17 cellular contexts compared by ENCODE assay signal in the genomic region with DNA sequence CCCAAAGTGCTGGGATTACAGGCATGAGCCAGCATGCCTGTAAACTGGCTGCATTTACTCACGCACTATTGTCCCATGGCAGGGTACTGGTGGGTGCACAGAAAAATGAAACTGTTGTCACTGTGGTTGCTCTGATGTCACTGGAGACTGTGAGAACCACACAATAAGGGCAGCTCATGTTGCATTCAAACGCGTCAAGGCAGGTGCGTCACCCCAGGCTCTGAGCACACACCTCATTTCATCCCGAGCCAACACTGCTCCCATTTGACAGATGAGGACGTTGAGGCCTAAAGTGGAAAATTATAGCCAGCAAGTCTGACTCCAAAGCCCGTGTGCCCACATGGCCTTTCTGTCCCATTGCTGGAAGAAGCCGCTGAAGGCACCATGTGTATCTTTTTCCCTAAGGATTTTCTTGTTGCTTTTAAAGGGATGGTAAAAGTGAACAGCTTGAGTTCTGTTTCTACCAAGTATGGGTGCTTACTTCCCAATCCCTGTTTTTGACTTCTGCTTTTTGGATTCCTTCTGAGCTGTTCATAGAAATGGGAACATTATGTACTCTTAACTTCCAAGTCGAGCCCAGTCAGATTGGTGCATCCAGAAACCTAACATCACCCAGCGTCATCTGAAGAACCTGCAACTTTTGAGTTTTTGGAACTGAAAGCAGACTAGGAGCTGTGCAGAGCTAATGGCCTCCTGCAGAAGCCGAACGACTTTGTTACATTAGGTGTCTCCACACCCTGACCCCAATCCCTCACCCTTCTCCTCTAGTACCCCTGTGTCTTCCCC.
DNase-seq lines count a peak whose midpoint lies in the region; ATAC-seq, FAIRE-seq and TF ChIP-seq lines count a peak whose summit lies in the region.
"Had no signal": no experiment of that assay in that cellular context is flagged by ENCODE, and none has a peak within 500 bp of the region (broad histone marks: within the 10 kb centered on the region; RNA-seq: fewer than 3 reads in every experiment).

No MANE protein-coding gene starts in this region.

- peak; percentile 36 for FAIRE-seq in bronchial epithelial cell (lab: Jason Lieb, UNC)
- FAIRE-seq: astrocyte, RCC 7860 had no signal

- no peak overlapping the region for H2AFZ ChIP-seq in H9 (ENCODE audit: low read length)

- H3K4me3 ChIP-seq in bronchial epithelial cell (ENCODE audit: low read depth, low read length) (no peak overlapping the region), thoracic aorta (no peak overlapping the region)
- H3K4me3 ChIP-seq: esophagus muscularis mucosa, prostate gland, tibial nerve had no signal

- no peak for DNase-seq in activated naive CD4-positive, alpha-beta T cell treated with anti-CD3 and anti-CD28 coated beads, Interleukin-2, amount 10 ng/mL, durations not matched to agents 7 days and 5 days
- DNase-seq in activated naive CD4-positive, alpha-beta T cell treated with anti-CD3 and anti-CD28 coated beads for 36 hours, result no peak
- DNase-seq in bronchial epithelial cell (ENCODE audit: low read depth), result no peak
- DNase-seq in mesenteric fat pad (ENCODE audit: low spot score), result peak; percentile 45
- DNase-seq in thoracic aorta (ENCODE audit: low spot score), result no peak
- DNase-seq in H9, result no peak
- DNase-seq: Caco-2, NCI-H2029 had no signal

- intact Hi-C loops in activated naive CD4-positive, alpha-beta T cell treated with anti-CD3 and anti-CD28 coated beads for 36 hours (cut with micrococcal nuclease), result no loop called here

- no peaks in the 10 kb centered on the region for H3K79me1 ChIP-seq in H9 (ENCODE audit: insufficient read depth, low read depth, low read length, poor library complexity, severe bottlenecking)

- H3T11ph ChIP-seq in H9 (ENCODE audit: low read length), result no peak overlapping the region

- H3K4me1 ChIP-seq in thoracic aorta (ENCODE audit: control insufficient read depth in 1 of 2, low read depth in 2 of 2) (peaks cover 4 to 38% of the 10 kb centered on the region in 2 donors), H9 (ENCODE audit: insufficient read depth, low read length) (no peaks in the 10 kb centered on the region)
- H3K4me1 ChIP-seq: Caco-2, esophagus muscularis mucosa, tibial nerve had no signal

- H3K36me3 ChIP-seq in bronchial epithelial cell (ENCODE audit: control insufficient read depth, insufficient read depth, low read length), result no peaks in the 10 kb centered on the region
- H3K36me3 ChIP-seq in thoracic aorta, result no peaks in the 10 kb centered on the region
- H3K36me3 ChIP-seq: esophagus muscularis mucosa, prostate gland, tibial nerve had no signal

- no peak overlapping the region for H4K8ac ChIP-seq in H9 (replicated peaks; ENCODE audit: insufficient read length, low read depth, low read length)

- H3K27me3 ChIP-seq in bronchial epithelial cell (ENCODE audit: control insufficient read depth, insufficient read depth, low read length) (no peaks in the 10 kb centered on the region), thoracic aorta (replicated peaks; ENCODE audit: insufficient read depth) (no peaks in the 10 kb centered on the region), H9 (ENCODE audit: insufficient read depth, low read length) (no peaks in the 10 kb centered on the region)
- H3K27me3 ChIP-seq: tibial nerve had no signal

- H3K23ac ChIP-seq in H9 (ENCODE audit: insufficient read length, low read depth, low read length), result no peak overlapping the region

- no peak overlapping the region for H3K4ac ChIP-seq in H9 (ENCODE audit: low read depth, low read length)

- no peak overlapping the region for H3K4me3 Mint-ChIP-seq in activated naive CD4-positive, alpha-beta T cell treated with anti-CD3 and anti-CD28 coated beads, Interleukin-2, amount 10 ng/mL, durations not matched to agents 7 days and 5 days
- no peak overlapping the region for H3K4me3 Mint-ChIP-seq in activated naive CD4-positive, alpha-beta T cell treated with anti-CD3 and anti-CD28 coated beads for 36 hours
- no peak overlapping the region for H3K4me3 Mint-ChIP-seq in H9
- H3K4me3 Mint-ChIP-seq: activated T-cell treated with anti-CD3 and anti-CD28 coated beads, Interleukin-2, amount 50 U/mL, for 24 hours; WTC11 had no signal

- H3K9me3 ChIP-seq in thoracic aorta (no peaks in the 10 kb centered on the region), H9 (ENCODE audit: control insufficient read depth, low read depth, low read length) (no peaks in the 10 kb centered on the region)
- H3K9me3 ChIP-seq: prostate gland had no signal

- H3K9ac ChIP-seq in H9 (ENCODE audit: extremely low read depth, insufficient read length, low read length), result no peak overlapping the region

- ATAC-seq in thoracic aorta (ENCODE audit: insufficient number of reproducible peaks, low FRiP score, low read depth) (peak; percentile 13), HG03196 (IDR thresholded peaks at IDR 0.05; ENCODE audit: unreplicated experiment) (no peak), HG03175 (IDR thresholded peaks at IDR 0.05; ENCODE audit: unreplicated experiment) (no peak)
- ATAC-seq: WTC11 had no signal

- no peak overlapping the region for H3K18ac ChIP-seq in H9 (ENCODE audit: insufficient read length, low read depth, low read length)

- peaks cover 75% of the 10 kb centered on the region for H3K4me1 Mint-ChIP-seq in activated naive CD4-positive, alpha-beta T cell treated with anti-CD3 and anti-CD28 coated beads, Interleukin-2, amount 10 ng/mL, durations not matched to agents 7 days and 5 days
- peaks cover 60% of the 10 kb centered on the region for H3K4me1 Mint-ChIP-seq in activated naive CD4-positive, alpha-beta T cell treated with anti-CD3 and anti-CD28 coated beads for 36 hours (ENCODE audit: low read depth)
- peaks cover 7 to 10% of the 10 kb centered on the region in 2 experiments; a peak in 3 of 4 replicates for H3K4me1 Mint-ChIP-seq in H9

- H2BK12ac ChIP-seq in H9 (ENCODE audit: insufficient read length, low read depth, low read length), result no peak overlapping the region

- no peak overlapping the region for H2BK20ac ChIP-seq in H9 (ENCODE audit: low read depth, low read length, poor library complexity, severe bottlenecking)

- H2BK15ac ChIP-seq in H9 (ENCODE audit: low read depth, low read length), result no peak overlapping the region

- H3K4me2 ChIP-seq in H9 (ENCODE audit: insufficient read depth, insufficient read length, low read length), result no peak overlapping the region

- H3K36me3 Mint-ChIP-seq in activated naive CD4-positive, alpha-beta T cell treated with anti-CD3 and anti-CD28 coated beads, Interleukin-2, amount 10 ng/mL, durations not matched to agents 7 days and 5 days, result peaks cover 27% of the 10 kb centered on the region
- H3K36me3 Mint-ChIP-seq in activated naive CD4-positive, alpha-beta T cell treated with anti-CD3 and anti-CD28 coated beads for 36 hours (ENCODE audit: low read depth), result peaks cover 5% of the 10 kb centered on the region
- H3K36me3 Mint-ChIP-seq in H9 (ENCODE audit: insufficient read depth in 1 of 3, low read depth in 3 of 3), result no peaks in the 10 kb centered on the region
- H3K36me3 Mint-ChIP-seq: WTC11 had no signal

- no peak overlapping the region for H4K5ac ChIP-seq in H9 (ENCODE audit: insufficient read length, low read depth, low read length)

- no peak overlapping the region for H2AK5ac ChIP-seq in H9 (ENCODE audit: insufficient read length, low read length)

- TF ChIP-seq CTCF in bronchial epithelial cell (IDR thresholded peaks at IDR 0.05; ENCODE audit: insufficient read depth, low read length, severe bottlenecking) (no peak), thoracic aorta (IDR thresholded peaks at IDR 0.05) (no peak), H9 (conservative IDR thresholded peaks at IDR 0.05) (no peak)

- H3K23me2 ChIP-seq in H9 (ENCODE audit: insufficient read length, low read depth, low read length, poor library complexity, severe bottlenecking), result no peaks in the 10 kb centered on the region

- H4K91ac ChIP-seq in H9 (ENCODE audit: insufficient read length, low read depth, low read length), result no peak overlapping the region

- H2BK120ac ChIP-seq in H9 (ENCODE audit: low read depth, low read length, poor library complexity, severe bottlenecking), result no peak overlapping the region

- H3K27me3 Mint-ChIP-seq in activated naive CD4-positive, alpha-beta T cell treated with anti-CD3 and anti-CD28 coated beads, Interleukin-2, amount 10 ng/mL, durations not matched to agents 7 days and 5 days, result peaks cover 2% of the 10 kb centered on the region
- no peaks in the 10 kb centered on the region for H3K27me3 Mint-ChIP-seq in activated naive CD4-positive, alpha-beta T cell treated with anti-CD3 and anti-CD28 coated beads for 36 hours (ENCODE audit: low read depth)
- H3K27me3 Mint-ChIP-seq in H9 (ENCODE audit: low read depth), result 0 out of 2 replicates have a peak, but pooled peaks cover 1% of the 10 kb centered on the region
- H3K27me3 Mint-ChIP-seq: activated T-cell treated with anti-CD3 and anti-CD28 coated beads, Interleukin-2, amount 50 U/mL, for 24 hours had no signal

- no peak overlapping the region for H3K56ac ChIP-seq in H9 (ENCODE audit: insufficient read length, low read depth, low read length)

- CTCF ChIA-PET in activated naive CD4-positive, alpha-beta T cell treated with anti-CD3 and anti-CD28 coated beads, Interleukin-2, amount 10 ng/mL, durations not matched to agents 7 days and 5 days (lab: Charles Lee), result interaction anchor here (1.7 kb wide), 1 partner anchor 10 kb away, joined by 5 read pairs; no protein-coding TSS in a partner anchor
- CTCF ChIA-PET in activated naive CD4-positive, alpha-beta T cell treated with anti-CD3 and anti-CD28 coated beads for 36 hours (lab: Charles Lee), result interaction anchor here (0.8 to 1.2 kb wide), 2 partner anchors 14 to 61 kb away, joined by 3 to 4 read pairs; no protein-coding TSS in a partner anchor

- peaks cover 21% of the 10 kb centered on the region for H3K9me3 Mint-ChIP-seq in activated naive CD4-positive, alpha-beta T cell treated with anti-CD3 and anti-CD28 coated beads, Interleukin-2, amount 10 ng/mL, durations not matched to agents 7 days and 5 days
- peaks cover 6% of the 10 kb centered on the region for H3K9me3 Mint-ChIP-seq in activated naive CD4-positive, alpha-beta T cell treated with anti-CD3 and anti-CD28 coated beads for 36 hours
- H3K9me3 Mint-ChIP-seq in H9, result peaks cover 0 to 6% of the 10 kb centered on the region in 2 experiments; a peak in 1 of 5 replicates
- H3K9me3 Mint-ChIP-seq: WTC11 had no signal

- H3K14ac ChIP-seq in H9 (ENCODE audit: insufficient read depth, low read length), result no peak overlapping the region

- peak overlapping the region; percentile 33 for H3K27ac Mint-ChIP-seq in activated naive CD4-positive, alpha-beta T cell treated with anti-CD3 and anti-CD28 coated beads, Interleukin-2, amount 10 ng/mL, durations not matched to agents 7 days and 5 days
- no peak overlapping the region for H3K27ac Mint-ChIP-seq in activated naive CD4-positive, alpha-beta T cell treated with anti-CD3 and anti-CD28 coated beads for 36 hours
- H3K27ac Mint-ChIP-seq in H9, result no peak overlapping the region; a peak in 1 of 7 replicates
- H3K27ac Mint-ChIP-seq: activated T-cell treated with anti-CD3 and anti-CD28 coated beads, Interleukin-2, amount 50 U/mL, for 24 hours; WTC11 had no signal

- no peaks in the 10 kb centered on the region for H3K79me2 ChIP-seq in H9 (ENCODE audit: insufficient read depth, low read length)

- H2BK5ac ChIP-seq in H9 (ENCODE audit: insufficient read length, low read length), result no peak overlapping the region

- no peaks in the 10 kb centered on the region for H4K20me1 ChIP-seq in H9 (ENCODE audit: control insufficient read depth, insufficient read depth, insufficient read length)

- H3K27ac ChIP-seq in thoracic aorta (peak overlapping the region; percentile 39 to 80), H9 (ENCODE audit: insufficient read length, low read depth, low read length) (no peak overlapping the region)

- no CpG with 5 or more reads among the region's 12 CpGs for WGBS in H9 (ENCODE audit: extremely low coverage, insufficient read length, low lambda C conversion rate)
